ENCODE assay signal across 18 cellular contexts in the genomic region with DNA sequence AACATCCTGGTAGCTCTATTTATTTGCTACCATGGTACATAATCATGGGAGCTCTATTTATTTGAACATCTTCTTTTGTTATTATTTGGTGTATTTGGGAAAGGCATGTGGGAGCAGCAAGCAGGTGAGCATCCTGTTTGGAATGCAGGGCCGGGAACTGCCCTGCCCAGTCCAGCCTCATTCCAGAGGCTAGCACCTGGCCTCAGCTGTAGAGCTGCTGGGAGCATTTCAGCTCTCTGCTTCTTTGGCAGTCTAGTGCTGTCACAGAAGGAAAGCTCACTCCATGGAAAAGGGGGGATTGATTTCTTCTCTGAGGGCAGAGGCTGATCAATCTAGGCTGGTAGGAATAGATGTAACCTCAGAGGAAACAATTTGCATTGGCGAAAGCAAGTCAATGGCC.
DNase-seq lines count a peak whose midpoint lies in the region; ATAC-seq and TF ChIP-seq lines count a peak whose summit lies in the region.
"Had no signal": no experiment of that assay in that cellular context is flagged by ENCODE, and none has a peak within 500 bp of the region (broad histone marks: within the 10 kb centered on the region; RNA-seq: fewer than 3 reads in every experiment).

No MANE protein-coding gene starts in this region.

- no peaks in the 10 kb centered on the region for H3F3A ChIP-seq in GM23338 (replicated peaks; ENCODE audit: low read depth)
- H3F3A ChIP-seq in PC-3 (ENCODE audit: low read length, unreplicated experiment) = no peaks in the 10 kb centered on the region

- peak; percentile 81 for ATAC-seq in GM23338
- ATAC-seq in PC-3 = peak; percentile 83
- ATAC-seq in GM21526 (IDR thresholded peaks at IDR 0.05; ENCODE audit: low FRiP score, unreplicated experiment) = no peak
- ATAC-seq in activated naive CD8-positive, alpha-beta T cell treated with anti-CD3 and anti-CD28 coated beads, Interleukin-2, amount 50 U/mL, for 24 hours = no peak

- H3K9me3 ChIP-seq in PC-3 (ENCODE audit: low read length) (no peaks in the 10 kb centered on the region), esophagus muscularis mucosa (no peaks in the 10 kb centered on the region)
- H3K9me3 ChIP-seq: adrenal gland, thoracic aorta had no signal

- H3K4me2 ChIP-seq in GM23338 (no peak overlapping the region), PC-3 (ENCODE audit: low read length) (peak overlapping the region; percentile 60)

- BruUV-seq in PC-3 (replicated peaks; lab: Mats Ljungman, UMichigan) = no TSS peak

- TF ChIP-seq CTCF in GM23338 (conservative IDR thresholded peaks at IDR 0.05; ENCODE audit: low read depth in 2 of 2) (no peak), PC-3 (conservative IDR thresholded peaks at IDR 0.05; ENCODE audit: low read depth, low read length) (no peak), esophagus muscularis mucosa (IDR thresholded peaks at IDR 0.05) (no peak), progenitor cell of endocrine pancreas (IDR thresholded peaks at IDR 0.05; ENCODE audit: unreplicated experiment) (no peak)

- H3K79me2 ChIP-seq in GM23338 (replicated peaks; ENCODE audit: insufficient read depth) = no peaks in the 10 kb centered on the region
- H3K79me2 ChIP-seq in PC-3 (ENCODE audit: low read length) = no peaks in the 10 kb centered on the region

- no peak for TF ChIP-seq POLR2A in esophagus muscularis mucosa (IDR thresholded peaks at IDR 0.05; ENCODE audit: low read depth)

- no peak for TF ChIP-seq EP300 in esophagus muscularis mucosa (IDR thresholded peaks at IDR 0.05)

- no peak overlapping the region for H3K27ac ChIP-seq in GM23338 (ENCODE audit: low read depth)
- H3K27ac ChIP-seq in PC-3 (ENCODE audit: low read length) = peak overlapping the region; percentile 74
- H3K27ac ChIP-seq in esophagus muscularis mucosa (replicated peaks in 1 of 4) = no peak overlapping the region
- H3K27ac ChIP-seq: adrenal gland, thoracic aorta had no signal

- H3K4me3 ChIP-seq in GM23338 = no peak overlapping the region
- H3K4me3 ChIP-seq in PC-3 (ENCODE audit: low read length) = no peak overlapping the region
- H3K4me3 ChIP-seq in esophagus muscularis mucosa = no peak overlapping the region
- H3K4me3 ChIP-seq: adrenal gland, thoracic aorta had no signal

- H3K9me2 ChIP-seq in GM23338 (ENCODE audit: insufficient read depth) (no peaks in the 10 kb centered on the region), PC-3 (replicated peaks; ENCODE audit: low read length) (no peaks in the 10 kb centered on the region)

- peaks cover 34% of the 10 kb centered on the region for H3K4me1 Mint-ChIP-seq in GM23338
- H3K4me1 Mint-ChIP-seq in progenitor cell of endocrine pancreas (ENCODE audit: low read depth) = peaks cover 45% of the 10 kb centered on the region
- no peaks in the 10 kb centered on the region for H3K4me1 Mint-ChIP-seq in activated naive CD8-positive, alpha-beta T cell treated with anti-CD3 and anti-CD28 coated beads, Interleukin-2, amount 50 U/mL, for 24 hours

- DNase-seq in GM23338 (ENCODE audit: low spot score) (peak; percentile 66), PC-3 (peak; percentile 85), esophagus muscularis mucosa (ENCODE audit: extremely low spot score) (peak; percentile 85), progenitor cell of endocrine pancreas (ENCODE audit: low spot score, unreplicated experiment) (no peak), inferior parietal cortex (ENCODE audit: extremely low spot score) (no peak), cerebellar cortex (ENCODE audit: low spot score) (no peak)
- no peak for DNase-seq in activated naive CD8-positive, alpha-beta T cell treated with anti-CD3 and anti-CD28 coated beads, Interleukin-2, amount 50 U/mL, for 24 hours
- DNase-seq: adrenal gland; CD4-positive, alpha-beta T cell; GOT3; MV-4-11; NCI-H2029; NCI-H524 treated with DMSO at 0.1 percent for 48 hours; stimulated activated CD4-positive, alpha-beta T cell treated with anti-CD3 and anti-CD28 coated beads, Interleukin-12 subunit alpha, Interleukin-12 subunit beta, amount 100 ng/mL, for 4 hours had no signal

- POLR2A ChIA-PET in PC-3 (lab: Charles Lee; ENCODE audit: unreplicated experiment) = interaction anchor here (0.6 to 0.7 kb wide), 2 partner anchors 9 to 78 kb away, joined by 3 read pairs; no protein-coding TSS in a partner anchor

- no peak overlapping the region for H2AFZ ChIP-seq in GM23338
- H2AFZ ChIP-seq in PC-3 (ENCODE audit: low read length) = no peak overlapping the region

- no peaks in the 10 kb centered on the region for H3K36me3 Mint-ChIP-seq in GM23338 (ENCODE audit: low read depth)
- H3K36me3 Mint-ChIP-seq in progenitor cell of endocrine pancreas (ENCODE audit: insufficient read depth) = peaks cover 4% of the 10 kb centered on the region
- no peaks in the 10 kb centered on the region for H3K36me3 Mint-ChIP-seq in activated naive CD8-positive, alpha-beta T cell treated with anti-CD3 and anti-CD28 coated beads, Interleukin-2, amount 50 U/mL, for 24 hours (ENCODE audit: low read depth)
- H3K36me3 Mint-ChIP-seq: mesothelial cell of epicardium had no signal

- no peaks in the 10 kb centered on the region for H3K36me3 ChIP-seq in GM23338 (ENCODE audit: insufficient read depth)
- H3K36me3 ChIP-seq in PC-3 (ENCODE audit: low read depth, low read length) = no peaks in the 10 kb centered on the region
- no peaks in the 10 kb centered on the region for H3K36me3 ChIP-seq in esophagus muscularis mucosa
- H3K36me3 ChIP-seq: adrenal gland, thoracic aorta had no signal

- H4K20me1 ChIP-seq in GM23338 (replicated peaks; ENCODE audit: insufficient read depth) = no peaks in the 10 kb centered on the region
- H4K20me1 ChIP-seq in PC-3 (ENCODE audit: low read length) = no peaks in the 10 kb centered on the region

- 97% methylated on average over 2 of the region's 2 CpGs for WGBS in esophagus muscularis mucosa

- H3K27ac Mint-ChIP-seq in GM23338 = no peak overlapping the region
- H3K27ac Mint-ChIP-seq in progenitor cell of endocrine pancreas = peak overlapping the region; percentile 84
- no peak overlapping the region for H3K27ac Mint-ChIP-seq in activated naive CD8-positive, alpha-beta T cell treated with anti-CD3 and anti-CD28 coated beads, Interleukin-2, amount 50 U/mL, for 24 hours
- H3K27ac Mint-ChIP-seq: activated T-helper 2 cell treated with anti-CD3 and anti-CD28 coated beads, Interferon-gamma antibody, Interleukin-2, Interleukin-4, amounts not matched to agents 10 μg/mL and 5 μg/mL and 100 μg/mL, durations not matched to agents 14 hours and 24 hours and 36 hours; CD4-positive, alpha-beta T cell; mesothelial cell of epicardium had no signal

- peaks cover 8% of the 10 kb centered on the region for H3K27me3 Mint-ChIP-seq in GM23338 (ENCODE audit: insufficient read depth, low read depth, poor library complexity)
- no peaks in the 10 kb centered on the region for H3K27me3 Mint-ChIP-seq in progenitor cell of endocrine pancreas
- no peaks in the 10 kb centered on the region for H3K27me3 Mint-ChIP-seq in activated naive CD8-positive, alpha-beta T cell treated with anti-CD3 and anti-CD28 coated beads, Interleukin-2, amount 50 U/mL, for 24 hours
- H3K27me3 Mint-ChIP-seq: CD4-positive, alpha-beta T cell had no signal

- CTCF ChIA-PET in PC-3 (lab: Charles Lee) = no interaction called here

- H3K9me3 Mint-ChIP-seq in GM23338 = no peaks in the 10 kb centered on the region
- H3K9me3 Mint-ChIP-seq in progenitor cell of endocrine pancreas (ENCODE audit: low read depth) = peaks cover 4% of the 10 kb centered on the region
- peaks cover 3% of the 10 kb centered on the region for H3K9me3 Mint-ChIP-seq in activated naive CD8-positive, alpha-beta T cell treated with anti-CD3 and anti-CD28 coated beads, Interleukin-2, amount 50 U/mL, for 24 hours
- H3K9me3 Mint-ChIP-seq: activated T-helper 2 cell treated with anti-CD3 and anti-CD28 coated beads, Interferon-gamma antibody, Interleukin-2, Interleukin-4, amounts not matched to agents 10 μg/mL and 5 μg/mL and 100 μg/mL, durations not matched to agents 14 hours and 24 hours and 36 hours; CD4-positive, alpha-beta T cell; mesothelial cell of epicardium had no signal

- H3K9ac ChIP-seq in PC-3 (ENCODE audit: low read length) = no peak overlapping the region

- intact Hi-C loops in PC-3 (cut with micrococcal nuclease) (loop anchor here (2.0 kb wide), 1 partner anchor 19 kb away; no protein-coding TSS in a partner anchor), esophagus muscularis mucosa (cut with DNase I) (no loop called here)

- H3K4me1 ChIP-seq in GM23338 (ENCODE audit: insufficient read depth) (no peaks in the 10 kb centered on the region; the same call in 1 of the 2 replicates), PC-3 (ENCODE audit: insufficient read depth, low read length) (peaks cover 36% of the 10 kb centered on the region), esophagus muscularis mucosa (peaks cover 0 to 14% (median 13%) of the 10 kb centered on the region in 4 donors)
- H3K4me1 ChIP-seq: adrenal gland had no signal

- H3K4me3 Mint-ChIP-seq in GM23338 = no peak overlapping the region; the same call in 2 of the 3 replicates
- H3K4me3 Mint-ChIP-seq in progenitor cell of endocrine pancreas (ENCODE audit: low read depth) = no peak overlapping the region
- H3K4me3 Mint-ChIP-seq in activated naive CD8-positive, alpha-beta T cell treated with anti-CD3 and anti-CD28 coated beads, Interleukin-2, amount 50 U/mL, for 24 hours = no peak overlapping the region
- H3K4me3 Mint-ChIP-seq: CD4-positive, alpha-beta T cell; mesothelial cell of epicardium had no signal

- H3K27me3 ChIP-seq in GM23338 (ENCODE audit: insufficient read depth) = no peaks in the 10 kb centered on the region
- no peaks in the 10 kb centered on the region for H3K27me3 ChIP-seq in PC-3 (ENCODE audit: low read length)
- H3K27me3 ChIP-seq in esophagus muscularis mucosa = peaks cover 0 to 28% (median 0%) of the 10 kb centered on the region in 4 donors
- H3K27me3 ChIP-seq: adrenal gland had no signal

TF ChIP-seq in GM23338, 12 proteins besides CTCF, POLR2A, EP300 and RAD21 (continues in another document):
- TF ChIP-seq EZH2phosphoT487 (IDR thresholded peaks at IDR 0.05; ENCODE audit: unreplicated experiment) = no peak
- no peak for TF ChIP-seq ZNF331 (CRISPR knock-in tag; IDR thresholded peaks at IDR 0.05; ENCODE audit: low read depth)
- no peak for TF ChIP-seq POLR2AphosphoS5 (IDR thresholded peaks at IDR 0.05; ENCODE audit: low read depth)
- no peak for TF ChIP-seq CREB1 (CRISPR knock-in tag; IDR thresholded peaks at IDR 0.05; ENCODE audit: low read depth)
- no peak for TF ChIP-seq NANOG (IDR thresholded peaks at IDR 0.05; ENCODE audit: borderline replicate concordance)
- TF ChIP-seq JUNB (IDR thresholded peaks at IDR 0.05; ENCODE audit: unreplicated experiment) = no peak

Comparison
In these comparisons a context has a peak if more than half of its experiments do, and no peak if none do; other contexts are left out.
1. ATAC-seq: peak in GM23338 (single experiment) and PC-3 (single experiment); none in GM21526 (single experiment) and activated naive CD8-positive, alpha-beta T cell treated with anti-CD3 and anti-CD28 coated beads, Interleukin-2, amount 50 U/mL, for 24 hours (single experiment).
2. DNase-seq: peak in GM23338 (single experiment), PC-3 (single experiment) and esophagus muscularis mucosa (single experiment); none in progenitor cell of endocrine pancreas (single experiment), activated naive CD8-positive, alpha-beta T cell treated with anti-CD3 and anti-CD28 coated beads, Interleukin-2, amount 50 U/mL, for 24 hours (single experiment), inferior parietal cortex (single experiment) and cerebellar cortex (single experiment).